Comparison of ENCODE assay signal across 22 cellular contexts in the genomic region with DNA sequence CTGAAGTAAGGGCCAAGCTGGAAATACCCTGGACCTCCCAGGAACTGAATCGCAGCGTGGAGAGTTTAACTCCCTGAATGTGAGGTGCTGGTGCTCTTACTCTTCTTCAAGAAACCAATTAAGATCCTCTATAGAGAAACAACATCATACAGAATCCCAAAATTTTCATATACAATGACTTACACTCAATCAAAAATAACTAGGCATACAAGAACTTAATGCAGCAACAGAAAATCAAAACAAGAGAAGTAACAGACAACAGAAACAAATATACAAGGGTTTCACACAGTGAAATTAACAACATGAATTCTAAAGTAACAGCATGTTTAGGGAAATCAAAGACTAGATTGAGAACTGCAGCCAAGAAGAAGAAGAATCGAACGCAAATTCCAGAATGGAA. TPM values are rescaled to one million over a fixed set of nuclear protein-coding genes. Genes with fewer than 3 reads are reported as not detected.
DNase-seq lines count a peak whose midpoint lies in the region; ATAC-seq and TF ChIP-seq lines count a peak whose summit lies in the region.
"Had no signal": no experiment of that assay in that cellular context is flagged by ENCODE, and none has a peak within 500 bp of the region (broad histone marks: within the 10 kb centered on the region; RNA-seq: fewer than 3 reads in every experiment).

No MANE protein-coding gene starts in this region.

- TF ChIP-seq POLR2A in GM18505 (IDR thresholded peaks at IDR 0.05; ENCODE audit: borderline replicate concordance, extremely low read depth, insufficient read depth, insufficient read length), result no peak

- H3K4me3 Mint-ChIP-seq in activated CD8-positive, alpha-beta T cell treated with anti-CD3 and anti-CD28 coated beads for 36 hours, result no peak overlapping the region
- H3K4me3 Mint-ChIP-seq in activated CD8-positive, alpha-beta T cell treated with anti-CD3 and anti-CD28 coated beads, Interleukin-2, amount 10 ng/mL, durations not matched to agents 7 days and 5 days, result no peak overlapping the region
- H3K4me3 Mint-ChIP-seq in stimulated activated naive B cell treated with anti-CD40 and anti-IgM and Interleukin-4, amounts not matched to agents 10 μg/mL and 1 μg/mL and 100 μg/mL, for 72 hours, result peak overlapping the region in 1 of 2 donors; percentile 3
- H3K4me3 Mint-ChIP-seq: B cell; CD4-positive, alpha-beta T cell; CD8-positive, alpha-beta T cell had no signal

- H4K20me1 ChIP-seq in Karpas-422 (ENCODE audit: insufficient read depth, low read depth, low read length), result no peaks in the 10 kb centered on the region

- no peak overlapping the region for H3K27ac ChIP-seq in Karpas-422 (ENCODE audit: low read length)
- H3K27ac ChIP-seq: 22Rv1; A549; BLaER1 treated with 17β-estradiol and CSF1 and Interleukin-3, amounts not matched to agents 10 nM and 100 nM; C4-2B had no signal

- H3K9me3 Mint-ChIP-seq in activated CD8-positive, alpha-beta T cell treated with anti-CD3 and anti-CD28 coated beads for 36 hours, result peaks cover 9% of the 10 kb centered on the region
- peaks cover 10% of the 10 kb centered on the region for H3K9me3 Mint-ChIP-seq in activated CD8-positive, alpha-beta T cell treated with anti-CD3 and anti-CD28 coated beads, Interleukin-2, amount 10 ng/mL, durations not matched to agents 7 days and 5 days (ENCODE audit: insufficient read depth)
- peaks cover 9 to 12% of the 10 kb centered on the region in 2 donors for H3K9me3 Mint-ChIP-seq in stimulated activated naive B cell treated with anti-CD40 and anti-IgM and Interleukin-4, amounts not matched to agents 10 μg/mL and 1 μg/mL and 100 μg/mL, for 72 hours

- H3K9me3 ChIP-seq in Karpas-422 (ENCODE audit: low read length), result no peaks in the 10 kb centered on the region

- H3K27me3 Mint-ChIP-seq in activated CD8-positive, alpha-beta T cell treated with anti-CD3 and anti-CD28 coated beads for 36 hours, result no peaks in the 10 kb centered on the region
- H3K27me3 Mint-ChIP-seq in activated CD8-positive, alpha-beta T cell treated with anti-CD3 and anti-CD28 coated beads, Interleukin-2, amount 10 ng/mL, durations not matched to agents 7 days and 5 days (ENCODE audit: low read depth), result no peaks in the 10 kb centered on the region
- no peaks in the 10 kb centered on the region for H3K27me3 Mint-ChIP-seq in stimulated activated naive B cell treated with anti-CD40 and anti-IgM and Interleukin-4, amounts not matched to agents 10 μg/mL and 1 μg/mL and 100 μg/mL, for 72 hours
- H3K27me3 Mint-ChIP-seq: B cell; CD4-positive, alpha-beta T cell had no signal

- H3K27ac Mint-ChIP-seq in activated CD8-positive, alpha-beta T cell treated with anti-CD3 and anti-CD28 coated beads for 36 hours, result peak overlapping the region; percentile 3
- no peak overlapping the region for H3K27ac Mint-ChIP-seq in activated CD8-positive, alpha-beta T cell treated with anti-CD3 and anti-CD28 coated beads, Interleukin-2, amount 10 ng/mL, durations not matched to agents 7 days and 5 days
- peak overlapping the region; percentile 6 for H3K27ac Mint-ChIP-seq in stimulated activated naive B cell treated with anti-CD40 and anti-IgM and Interleukin-4, amounts not matched to agents 10 μg/mL and 1 μg/mL and 100 μg/mL, for 72 hours
- H3K27ac Mint-ChIP-seq: B cell; CD4-positive, alpha-beta T cell; CD8-positive, alpha-beta T cell had no signal

- peaks cover 28% of the 10 kb centered on the region; the same call in 1 of the 2 replicates for H3K36me3 ChIP-seq in Karpas-422 (ENCODE audit: insufficient read depth, low read length)

- no peak for DNase-seq in activated CD8-positive, alpha-beta T cell treated with anti-CD3 and anti-CD28 coated beads for 36 hours
- DNase-seq in activated CD8-positive, alpha-beta T cell treated with anti-CD3 and anti-CD28 coated beads, Interleukin-2, amount 10 ng/mL, durations not matched to agents 7 days and 5 days, result no peak
- DNase-seq in Karpas-422, result peak; percentile 27
- DNase-seq in stimulated activated naive B cell treated with anti-CD40 and anti-IgM and Interleukin-4, amounts not matched to agents 10 μg/mL and 1 μg/mL and 100 μg/mL, for 72 hours, result no peak
- DNase-seq: AML-193; CD4-positive, alpha-beta T cell; CD8-positive, alpha-beta T cell; DMS 273 treated with DMSO at 0.1 percent for 48 hours; DMS153; DMS53; DMS79; DND-41; EL; GDM1 had no signal

- no peak overlapping the region for H3K4me3 ChIP-seq in Karpas-422 (ENCODE audit: low read length)
- H3K4me3 ChIP-seq: A549, GM12878 had no signal

- no peak for ATAC-seq in activated CD8-positive, alpha-beta T cell treated with anti-CD3 and anti-CD28 coated beads for 36 hours
- no peak for ATAC-seq in activated CD8-positive, alpha-beta T cell treated with anti-CD3 and anti-CD28 coated beads, Interleukin-2, amount 10 ng/mL, durations not matched to agents 7 days and 5 days
- no peak for ATAC-seq in stimulated activated naive B cell treated with anti-CD40 and anti-IgM and Interleukin-4, amounts not matched to agents 10 μg/mL and 1 μg/mL and 100 μg/mL, for 72 hours (replicated peaks)
- no peak for ATAC-seq in GM18505 (IDR thresholded peaks at IDR 0.05; ENCODE audit: unreplicated experiment)
- ATAC-seq in GM18909 (IDR thresholded peaks at IDR 0.05; ENCODE audit: poor library complexity, unreplicated experiment), result no peak
- ATAC-seq: A549; CD8-positive, alpha-beta T cell had no signal

- POLR2A ChIA-PET in activated CD8-positive, alpha-beta T cell treated with anti-CD3 and anti-CD28 coated beads for 36 hours (lab: Charles Lee), result interaction anchor here (1.3 kb wide), 1 partner anchor 33 kb away, joined by 3 read pairs; no protein-coding TSS in a partner anchor
- POLR2A ChIA-PET in activated CD8-positive, alpha-beta T cell treated with anti-CD3 and anti-CD28 coated beads, Interleukin-2, amount 10 ng/mL, durations not matched to agents 7 days and 5 days (lab: Charles Lee), result interaction anchor here (0.6 kb wide), 1 partner anchor 37 kb away, joined by 3 read pairs; the partner anchor contains the start of gene RNF216

- no peak for TF ChIP-seq CTCF in activated CD8-positive, alpha-beta T cell treated with anti-CD3 and anti-CD28 coated beads for 36 hours (IDR thresholded peaks at IDR 0.05)

- intact Hi-C loops in activated CD8-positive, alpha-beta T cell treated with anti-CD3 and anti-CD28 coated beads for 36 hours (cut with micrococcal nuclease), result no loop called here

- peaks cover 4% of the 10 kb centered on the region for H3K4me1 Mint-ChIP-seq in activated CD8-positive, alpha-beta T cell treated with anti-CD3 and anti-CD28 coated beads for 36 hours (ENCODE audit: low read depth)
- no peaks in the 10 kb centered on the region for H3K4me1 Mint-ChIP-seq in activated CD8-positive, alpha-beta T cell treated with anti-CD3 and anti-CD28 coated beads, Interleukin-2, amount 10 ng/mL, durations not matched to agents 7 days and 5 days (ENCODE audit: low read depth)
- H3K4me1 Mint-ChIP-seq in stimulated activated naive B cell treated with anti-CD40 and anti-IgM and Interleukin-4, amounts not matched to agents 10 μg/mL and 1 μg/mL and 100 μg/mL, for 72 hours, result peaks cover 8 to 9% of the 10 kb centered on the region in 2 donors
- H3K4me1 Mint-ChIP-seq: B cell had no signal

- peaks cover 55% of the 10 kb centered on the region for H3K36me3 Mint-ChIP-seq in activated CD8-positive, alpha-beta T cell treated with anti-CD3 and anti-CD28 coated beads for 36 hours (ENCODE audit: low read depth)
- peaks cover 50% of the 10 kb centered on the region for H3K36me3 Mint-ChIP-seq in activated CD8-positive, alpha-beta T cell treated with anti-CD3 and anti-CD28 coated beads, Interleukin-2, amount 10 ng/mL, durations not matched to agents 7 days and 5 days (ENCODE audit: low read depth)
- H3K36me3 Mint-ChIP-seq in stimulated activated naive B cell treated with anti-CD40 and anti-IgM and Interleukin-4, amounts not matched to agents 10 μg/mL and 1 μg/mL and 100 μg/mL, for 72 hours, result peaks cover 37 to 62% of the 10 kb centered on the region in 2 donors

- H3K79me2 ChIP-seq in Karpas-422 (ENCODE audit: low read length), result peaks cover 72% of the 10 kb centered on the region

- no peak overlapping the region for H3K4me2 ChIP-seq in Karpas-422 (ENCODE audit: low read depth, low read length, poor library complexity, severe bottlenecking)
- H3K4me2 ChIP-seq: A549; BLaER1 treated with 17β-estradiol and CSF1 and Interleukin-3, amounts not matched to agents 10 nM and 100 nM had no signal

- H3K9ac ChIP-seq in Karpas-422 (ENCODE audit: low read length), result no peak overlapping the region
- H3K9ac ChIP-seq: BLaER1 treated with 17β-estradiol and CSF1 and Interleukin-3, amounts not matched to agents 10 nM and 100 nM had no signal

- CTCF ChIA-PET in activated CD8-positive, alpha-beta T cell treated with anti-CD3 and anti-CD28 coated beads for 36 hours (lab: Charles Lee), result no interaction called here
- CTCF ChIA-PET in activated CD8-positive, alpha-beta T cell treated with anti-CD3 and anti-CD28 coated beads, Interleukin-2, amount 10 ng/mL, durations not matched to agents 7 days and 5 days (lab: Charles Lee), result no interaction called here

- no peaks in the 10 kb centered on the region for H3K27me3 ChIP-seq in Karpas-422 (ENCODE audit: low read length)
- H3K27me3 ChIP-seq: BLaER1 treated with 17β-estradiol and CSF1 and Interleukin-3, amounts not matched to agents 10 nM and 100 nM had no signal

- H2AFZ ChIP-seq in Karpas-422 (ENCODE audit: low read length), result no peak overlapping the region

- H3K4me1 ChIP-seq in Karpas-422 (ENCODE audit: low read length), result no peaks in the 10 kb centered on the region
- H3K4me1 ChIP-seq: BLaER1 treated with 17β-estradiol and CSF1 and Interleukin-3, amounts not matched to agents 10 nM and 100 nM had no signal

- no peaks in the 10 kb centered on the region for H3K9me2 ChIP-seq in Karpas-422 (replicated peaks; ENCODE audit: insufficient read depth, low read length)

RNA-seq across cellular contexts. Expression of gene RNF216, which starts 37.7 kb away (rescaled TPM):
- total RNA-seq in activated CD8-positive, alpha-beta T cell treated with anti-CD3 and anti-CD28 coated beads for 36 hours, result 10 to 100 TPM; 46.2 to 48.0 TPM
- 10 to 100 TPM; 31.3 to 33.4 TPM for total RNA-seq in activated CD8-positive, alpha-beta T cell treated with anti-CD3 and anti-CD28 coated beads, Interleukin-2, amount 10 ng/mL, durations not matched to agents 7 days and 5 days
- total RNA-seq in Karpas-422 (2014; rRNA removed; shearing (Covaris generic); ENCODE audit: low replicate concordance), result 30.1 and 38.6 TPM in 2 replicates
